16 cellular contexts compared by ENCODE assay signal in the genomic region with DNA sequence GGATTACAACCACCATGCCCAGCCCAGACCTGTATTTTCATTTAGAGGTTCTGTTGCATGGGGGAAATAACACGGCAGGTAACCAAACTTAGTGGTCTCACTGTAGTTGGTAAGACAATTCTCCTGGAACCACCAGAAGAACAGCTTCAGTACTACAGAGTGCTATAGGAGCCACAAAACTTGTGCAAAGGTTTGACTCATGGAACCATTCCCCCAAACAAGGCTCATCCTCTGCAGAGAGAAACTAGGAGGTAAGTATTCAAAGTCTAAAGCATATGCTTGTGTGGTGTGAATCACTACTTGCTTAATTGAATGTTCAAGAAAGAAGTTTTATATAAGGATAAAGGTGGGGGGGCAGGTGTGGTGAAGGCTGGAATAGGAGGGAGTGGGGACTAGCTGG. TPM values are rescaled to one million over a fixed set of nuclear protein-coding genes. Genes with fewer than 3 reads are reported as not detected.
DNase-seq lines count a peak whose midpoint lies in the region; ATAC-seq lines count a peak whose summit lies in the region.
"Had no signal": no experiment of that assay in that cellular context is flagged by ENCODE, and none has a peak within 500 bp of the region (broad histone marks: within the 10 kb centered on the region; RNA-seq: fewer than 3 reads in every experiment).

No MANE protein-coding gene starts in this region.

- H3K4me3 Mint-ChIP-seq in CD4-positive, alpha-beta memory T cell = peak overlapping the region in 6 of 8 donors; percentile 17 to 78 (median 61)
- H3K4me3 Mint-ChIP-seq in activated T-helper 1 cell treated with anti-CD3 and anti-CD28 coated beads, Interleukin-12 subunit alpha, Interleukin-12 subunit beta, Interleukin-2, Interleukin-4 antibody, amounts not matched to agents 30 ng/mL and 10 ng/mL and 1 ng/mL, durations not matched to agents 14 hours and 24 hours and 36 hours = peak overlapping the region; percentile 27
- no peak overlapping the region for H3K4me3 Mint-ChIP-seq in naive B cell

- H3K36me3 Mint-ChIP-seq in CD4-positive, alpha-beta memory T cell = peaks cover 33 to 48% of the 10 kb centered on the region in 2 donors
- peaks cover 16% of the 10 kb centered on the region for H3K36me3 Mint-ChIP-seq in activated T-helper 1 cell treated with anti-CD3 and anti-CD28 coated beads, Interleukin-12 subunit alpha, Interleukin-12 subunit beta, Interleukin-2, Interleukin-4 antibody, amounts not matched to agents 30 ng/mL and 10 ng/mL and 1 ng/mL, durations not matched to agents 14 hours and 24 hours and 36 hours (ENCODE audit: low read depth)
- H3K36me3 Mint-ChIP-seq in naive B cell = peaks cover under 1 to 8% of the 10 kb centered on the region in 2 donors

- no peaks in the 10 kb centered on the region for H4K20me1 ChIP-seq in BLaER1

- H3K27ac Mint-ChIP-seq in CD4-positive, alpha-beta memory T cell = peak overlapping the region; percentile 63 to 93 (median 89)
- H3K27ac Mint-ChIP-seq in activated T-helper 1 cell treated with anti-CD3 and anti-CD28 coated beads, Interleukin-12 subunit alpha, Interleukin-12 subunit beta, Interleukin-2, Interleukin-4 antibody, amounts not matched to agents 30 ng/mL and 10 ng/mL and 1 ng/mL, durations not matched to agents 14 hours and 24 hours and 36 hours = peak overlapping the region; percentile 64
- H3K27ac Mint-ChIP-seq in naive B cell = peak overlapping the region in 5 of 6 donors; percentile 23 to 82 (median 65)

- no peaks in the 10 kb centered on the region for H3K27me3 Mint-ChIP-seq in CD4-positive, alpha-beta memory T cell
- no peaks in the 10 kb centered on the region for H3K27me3 Mint-ChIP-seq in activated T-helper 1 cell treated with anti-CD3 and anti-CD28 coated beads, Interleukin-12 subunit alpha, Interleukin-12 subunit beta, Interleukin-2, Interleukin-4 antibody, amounts not matched to agents 30 ng/mL and 10 ng/mL and 1 ng/mL, durations not matched to agents 14 hours and 24 hours and 36 hours (ENCODE audit: insufficient read depth)
- no peaks in the 10 kb centered on the region for H3K27me3 Mint-ChIP-seq in naive B cell

- no peaks in the 10 kb centered on the region for H3K27me3 ChIP-seq in BLaER1
- no peaks in the 10 kb centered on the region for H3K27me3 ChIP-seq in CD4-positive, alpha-beta memory T cell (ENCODE audit: insufficient read depth, low read length)

- POLR2A ChIA-PET in CD4-positive, alpha-beta memory T cell (lab: Charles Lee; ENCODE audit: partially characterized antibody) = interaction anchor here (1.0 to 1.9 kb wide), 4 partner anchors 26 to 91 kb away, joined by 3 to 10 read pairs (median 4); a partner anchor contains a TSS

- H3K4me2 ChIP-seq in BLaER1 = peak overlapping the region; percentile 41

- no peaks in the 10 kb centered on the region for H3K9me3 Mint-ChIP-seq in CD4-positive, alpha-beta memory T cell
- no peaks in the 10 kb centered on the region for H3K9me3 Mint-ChIP-seq in activated T-helper 1 cell treated with anti-CD3 and anti-CD28 coated beads, Interleukin-12 subunit alpha, Interleukin-12 subunit beta, Interleukin-2, Interleukin-4 antibody, amounts not matched to agents 30 ng/mL and 10 ng/mL and 1 ng/mL, durations not matched to agents 14 hours and 24 hours and 36 hours
- H3K9me3 Mint-ChIP-seq in naive B cell = no peaks in the 10 kb centered on the region

- intact Hi-C loops in CD4-positive, alpha-beta memory T cell (cut with micrococcal nuclease) = no loop called here
- intact Hi-C loops in activated T-helper 1 cell treated with anti-CD3 and anti-CD28 coated beads, Interleukin-12 subunit alpha, Interleukin-12 subunit beta, Interleukin-2, Interleukin-4 antibody, amounts not matched to agents 30 ng/mL and 10 ng/mL and 1 ng/mL, durations not matched to agents 14 hours and 24 hours and 36 hours (cut with micrococcal nuclease) = no loop called here

- H3K9me3 ChIP-seq in BLaER1 = no peaks in the 10 kb centered on the region
- H3K9me3 ChIP-seq in CD4-positive, alpha-beta memory T cell (ENCODE audit: control insufficient read depth in 1 of 2, low read length in 2 of 2) = no peaks in the 10 kb centered on the region

- peaks cover 14% of the 10 kb centered on the region for H3K4me1 ChIP-seq in BLaER1
- peaks cover 46% of the 10 kb centered on the region for H3K4me1 ChIP-seq in CD4-positive, alpha-beta memory T cell (ENCODE audit: insufficient read depth, low read length)

- H3K36me3 ChIP-seq in BLaER1 = peaks cover 31% of the 10 kb centered on the region
- peaks cover 9% of the 10 kb centered on the region for H3K36me3 ChIP-seq in CD4-positive, alpha-beta memory T cell (ENCODE audit: insufficient read depth, low read length)

- peaks cover 39 to 57% (median 47%) of the 10 kb centered on the region in 4 donors for H3K4me1 Mint-ChIP-seq in CD4-positive, alpha-beta memory T cell
- H3K4me1 Mint-ChIP-seq in activated T-helper 1 cell treated with anti-CD3 and anti-CD28 coated beads, Interleukin-12 subunit alpha, Interleukin-12 subunit beta, Interleukin-2, Interleukin-4 antibody, amounts not matched to agents 30 ng/mL and 10 ng/mL and 1 ng/mL, durations not matched to agents 14 hours and 24 hours and 36 hours (ENCODE audit: low read depth) = peaks cover 43% of the 10 kb centered on the region
- peaks cover 19 to 21% (median 20%) of the 10 kb centered on the region in 3 donors for H3K4me1 Mint-ChIP-seq in naive B cell

- ATAC-seq in naive B cell (ENCODE audit: low read depth in 2 of 2) (no peak), GM18868 (IDR thresholded peaks at IDR 0.05; ENCODE audit: unreplicated experiment) (no peak), HG03442 (IDR thresholded peaks at IDR 0.05; ENCODE audit: unreplicated experiment) (no peak)
- ATAC-seq: HCT116, HepG2, Panc1 had no signal

- no peak overlapping the region for H3K4me3 ChIP-seq in BLaER1
- H3K4me3 ChIP-seq in CD4-positive, alpha-beta memory T cell (ENCODE audit: low read length in 2 of 2) = no peak overlapping the region

- CTCF ChIA-PET in CD4-positive, alpha-beta memory T cell (lab: Charles Lee; ENCODE audit: partially characterized antibody) = interaction anchor here (1.1 to 16.0 kb wide), 5 partner anchors 32 to 150 kb away, joined by 3 to 252 read pairs (median 3); no protein-coding TSS in a partner anchor

- no peak overlapping the region for H3K27ac ChIP-seq in BLaER1
- H3K27ac ChIP-seq in CD4-positive, alpha-beta memory T cell (ENCODE audit: low read depth, low read length) = peak overlapping the region; percentile 14

- no peak overlapping the region for H3K9ac ChIP-seq in BLaER1

- DNase-seq in CD4-positive, alpha-beta memory T cell = no peak
- no peak for DNase-seq in activated T-helper 1 cell treated with anti-CD3 and anti-CD28 coated beads, Interleukin-12 subunit alpha, Interleukin-12 subunit beta, Interleukin-2, Interleukin-4 antibody, amounts not matched to agents 30 ng/mL and 10 ng/mL and 1 ng/mL, durations not matched to agents 14 hours and 24 hours and 36 hours (ENCODE audit: low spot score)
- DNase-seq in naive B cell (no peak), pons (ENCODE audit: low spot score) (no peak), NCI-H146 (lab: John Stamatoyannopoulos, UW) (no peak)
- DNase-seq: cerebellar nuclear complex; DMS53; hypothalamus; midbrain; stimulated activated CD4-positive, alpha-beta T cell treated with anti-CD3 and anti-CD28 coated beads, Interleukin-2, amount 100 ng/mL, for 48 hours had no signal

RNA-seq across cellular contexts. Expression of a gene that starts 58.7 kb away (rescaled TPM):
- total RNA-seq in CD4-positive, alpha-beta memory T cell = 10 to 100 TPM; 34.2 to 35.0 TPM
- 10 to 100 TPM; 36.8 to 77.0 TPM for polyA plus RNA-seq in CD4-positive, alpha-beta memory T cell
- total RNA-seq in activated T-helper 1 cell treated with anti-CD3 and anti-CD28 coated beads, Interleukin-12 subunit alpha, Interleukin-12 subunit beta, Interleukin-2, Interleukin-4 antibody, amounts not matched to agents 30 ng/mL and 10 ng/mL and 1 ng/mL, durations not matched to agents 14 hours and 24 hours and 36 hours = 20.6 and 21.3 TPM in 2 replicates
- polyA plus RNA-seq in naive B cell (ENCODE audit: low read depth in 6 of 6) = 10 to 100 TPM; 22.9 to 41.5 (median 27.7) TPM

Comparison
In these comparisons a context has a peak if more than half of its experiments do, and no peak if none do; other contexts are left out.
1. H3K4me3 Mint-ChIP-seq: peak in CD4-positive, alpha-beta memory T cell (6 of 8) and activated T-helper 1 cell treated with anti-CD3 and anti-CD28 coated beads, Interleukin-12 subunit alpha, Interleukin-12 subunit beta, Interleukin-2, Interleukin-4 antibody, amounts not matched to agents 30 ng/mL and 10 ng/mL and 1 ng/mL, durations not matched to agents 14 hours and 24 hours and 36 hours (single experiment); none in naive B cell (0 of 8).
2. Peak in every context shown above with its lines, with median percentiles within 50 percentile points of each other: H3K27ac Mint-ChIP-seq.